In the genomic region with DNA sequence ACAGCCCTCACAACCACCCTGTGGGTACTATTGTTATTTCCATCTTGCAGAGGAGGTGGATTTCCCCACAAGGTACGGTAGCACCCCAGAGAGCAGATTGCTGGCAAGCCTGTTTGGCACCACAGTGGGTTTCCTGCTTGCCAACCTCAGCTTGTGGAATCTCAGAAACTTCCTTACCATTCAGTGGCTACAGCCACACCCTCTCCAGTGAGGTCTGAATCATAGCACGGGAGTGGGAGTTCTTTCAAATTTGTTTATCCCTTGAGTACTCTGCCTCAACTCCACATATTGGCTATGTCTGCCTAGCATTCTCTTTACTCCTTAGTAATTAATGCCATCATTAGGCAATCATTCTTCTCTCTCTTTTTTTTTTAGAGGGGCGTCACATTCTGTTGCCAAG, we compare ENCODE assay signal across 1 cellular context.
TF ChIP-seq lines count a peak whose summit lies in the region.

No MANE protein-coding gene starts in this region.

TF ChIP-seq in HCT116, 20 proteins besides CTCF, POLR2A, EP300 and RAD21 (continued from another document):
- no peak for TF ChIP-seq ZBTB33 (IDR thresholded peaks at IDR 0.05; ENCODE audit: extremely low read depth, insufficient replicate concordance, low read length)
